Comparison of ENCODE assay signal across 8 cellular contexts in the genomic region with DNA sequence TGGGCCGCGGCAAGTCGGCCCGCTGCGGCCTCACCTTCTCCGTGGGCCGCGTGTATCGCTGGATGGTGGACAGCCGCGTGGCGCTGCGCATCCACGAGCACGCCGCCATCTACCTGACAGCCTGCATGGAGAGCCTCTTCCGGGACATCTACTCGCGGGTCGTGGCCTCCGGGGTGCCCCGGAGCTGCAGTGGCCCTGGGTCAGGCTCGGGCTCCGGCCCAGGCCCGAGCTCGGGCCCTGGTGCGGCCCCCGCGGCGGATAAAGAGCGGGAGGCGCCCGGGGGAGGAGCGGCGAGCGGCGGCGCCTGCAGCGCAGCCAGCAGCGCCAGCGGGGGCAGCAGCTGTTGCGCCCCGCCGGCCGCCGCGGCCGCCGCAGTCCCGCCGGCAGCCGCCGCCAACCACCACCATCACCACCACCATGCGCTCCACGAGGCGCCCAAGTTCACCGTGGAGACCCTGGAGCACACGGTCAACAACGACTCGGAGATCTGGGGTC.
DNase-seq lines count a peak whose midpoint lies in the region; ATAC-seq, FAIRE-seq and TF ChIP-seq lines count a peak whose summit lies in the region.

No MANE protein-coding gene starts in this region.

- peak overlapping the region; percentile 32 for H2AFZ ChIP-seq in ACC112 (ENCODE audit: low read length, unreplicated experiment)
- peak overlapping the region; percentile 83 for H2AFZ ChIP-seq in astrocyte (ENCODE audit: low read depth, low read length)

- H3K4me2 ChIP-seq in astrocyte (ENCODE audit: low read length): peak overlapping the region; percentile 99

- TF ChIP-seq CTCF in HFF-Myc (IDR thresholded peaks at IDR 0.05; ENCODE audit: low read depth, low read length, missing control alignments): no peak
- TF ChIP-seq CTCF in astrocyte (IDR thresholded peaks at IDR 0.05; ENCODE audit: insufficient read depth, low read depth, low read length): no peak

- peaks cover 13% of the 10 kb centered on the region for H4K20me1 ChIP-seq in astrocyte (ENCODE audit: insufficient read depth, low read length)

- no peaks in the 10 kb centered on the region for H3K9me3 ChIP-seq in astrocyte (ENCODE audit: insufficient read depth, low read depth, low read length)

- peak overlapping the region; percentile 94 for H3K4me3 Mint-ChIP-seq in astrocyte (ENCODE audit: unreplicated experiment)

- H3K36me3 ChIP-seq in ACC112 (ENCODE audit: insufficient read depth, low read length) (no peaks in the 10 kb centered on the region), astrocyte (ENCODE audit: insufficient read depth, low read length) (no peaks in the 10 kb centered on the region)

- no peak for DNase-seq in HFF-Myc (ENCODE audit: extremely low read depth, low read depth)
- no peak for DNase-seq in astrocyte (ENCODE audit: low read depth)
- peak; percentile 15 to 25 for DNase-seq in lung microvascular endothelial cell (ENCODE audit: low read depth in 2 of 2)
- DNase-seq in NCI-H2196 treated with DMSO at 0.1 percent for 48 hours (lab: John Stamatoyannopoulos, UW; ENCODE audit: unreplicated experiment): no peak

- peak overlapping the region; percentile 64 for H3K9ac ChIP-seq in astrocyte (ENCODE audit: low read length)

- H3K4me3 ChIP-seq in ACC112 (ENCODE audit: low read depth, low read length) (peak overlapping the region; percentile 74), HFF-Myc (replicated peaks; ENCODE audit: low read depth, low read length) (peak overlapping the region; percentile 33; the same call in 1 of the 2 replicates), astrocyte (ENCODE audit: insufficient read depth, low read depth, low read length) (peak overlapping the region; percentile 75)

- H3K27ac ChIP-seq in ACC112 (ENCODE audit: low read depth, low read length) (no peak overlapping the region), astrocyte (ENCODE audit: low read depth, low read length) (no peak overlapping the region)

- no peaks in the 10 kb centered on the region for H3K4me1 ChIP-seq in ACC112 (ENCODE audit: control insufficient read depth, insufficient read depth, low read length, unreplicated experiment)
- H3K4me1 ChIP-seq in astrocyte (ENCODE audit: insufficient read depth, low read length): peaks cover 16% of the 10 kb centered on the region

- no peak overlapping the region for H3K27ac Mint-ChIP-seq in astrocyte (ENCODE audit: unreplicated experiment)

- H3K9me3 Mint-ChIP-seq in astrocyte (ENCODE audit: unreplicated experiment): no peaks in the 10 kb centered on the region

- H3K79me2 ChIP-seq in ACC112 (ENCODE audit: control insufficient read depth, insufficient read depth, low read length, unreplicated experiment) (no peaks in the 10 kb centered on the region), astrocyte (ENCODE audit: insufficient read depth, low read length) (peaks cover 3% of the 10 kb centered on the region)

- H3K4me1 Mint-ChIP-seq in astrocyte (ENCODE audit: low read depth, unreplicated experiment): peaks cover 7% of the 10 kb centered on the region

- no peak for FAIRE-seq in astrocyte (lab: Jason Lieb, UNC)

- H3K27me3 Mint-ChIP-seq in astrocyte (ENCODE audit: low read depth, unreplicated experiment): peaks cover 19% of the 10 kb centered on the region

- H3K27me3 ChIP-seq in ACC112 (ENCODE audit: insufficient read depth, low read length) (peaks cover 87% of the 10 kb centered on the region), astrocyte (ENCODE audit: insufficient read depth, low read length) (peaks cover 6% of the 10 kb centered on the region)

- ATAC-seq in GM21529 (IDR thresholded peaks at IDR 0.05; ENCODE audit: unreplicated experiment) (no peak), HG03520 (IDR thresholded peaks at IDR 0.05; ENCODE audit: unreplicated experiment) (no peak), GM21576 (IDR thresholded peaks at IDR 0.05; ENCODE audit: unreplicated experiment) (no peak)

- no peaks in the 10 kb centered on the region for H3K36me3 Mint-ChIP-seq in astrocyte (ENCODE audit: low read depth, unreplicated experiment)

Comparison
In these comparisons a context has a peak if more than half of its experiments do, and no peak if none do; other contexts are left out.
1. DNase-seq: peak in lung microvascular endothelial cell (2 of 2); none in HFF-Myc (single experiment), astrocyte (single experiment) and NCI-H2196 treated with DMSO at 0.1 percent for 48 hours (single experiment).
2. Peak in every context shown above with its lines, with median percentiles within 50 percentile points of each other: H3K4me3 ChIP-seq.